In genomic region chr1:83810160-83810559, GRCh38 we compare ENCODE assay signal across 18 cellular contexts.
A peak's percentile ranks its signal among the peaks of the same experiment; 100 is the strongest.
DNase-seq lines count a peak whose midpoint lies in the region; ATAC-seq lines count a peak whose summit lies in the region.
"Had no signal": no experiment of that assay in that cellular context is flagged by ENCODE, and none has a peak within 500 bp of the region (broad histone marks: within the 10 kb centered on the region; RNA-seq: fewer than 3 reads in every experiment).

No MANE protein-coding gene starts in this region.

- no peak overlapping the region for H2BK15ac ChIP-seq in neuronal stem cell (ENCODE audit: low read length)

- H3K4me1 ChIP-seq in neuronal stem cell (ENCODE audit: control insufficient read depth in 2 of 2, insufficient read depth in 1 of 2, low read depth in 1 of 2, low read length in 2 of 2) = no peaks in the 10 kb centered on the region
- H3K4me1 ChIP-seq: A549, BLaER1 had no signal

- H3K4me2 ChIP-seq in neuronal stem cell (ENCODE audit: insufficient read depth, low read length, poor library complexity, severe bottlenecking) = no peak overlapping the region
- H3K4me2 ChIP-seq: A549, BLaER1 had no signal

- H2BK5ac ChIP-seq in neuronal stem cell (ENCODE audit: low read length) = no peak overlapping the region

- H3K9ac ChIP-seq in neuronal stem cell (ENCODE audit: low read depth, low read length, poor library complexity) = no peak overlapping the region
- H3K9ac ChIP-seq: BLaER1 had no signal

- no peak overlapping the region for H3K23ac ChIP-seq in neuronal stem cell (ENCODE audit: low read depth, low read length, poor library complexity)

- peak overlapping the region; percentile 25 for H2BK12ac ChIP-seq in neuronal stem cell (ENCODE audit: low read length)

- no peaks in the 10 kb centered on the region for H3K36me3 ChIP-seq in neuronal stem cell (replicated peaks in 1 of 2; ENCODE audit: control insufficient read depth in 2 of 2, insufficient read depth in 2 of 2, low read length in 2 of 2)
- H3K36me3 ChIP-seq: BLaER1 had no signal

- H3K14ac ChIP-seq in neuronal stem cell (ENCODE audit: low read length) = no peak overlapping the region

- DNase-seq in SKM-1 (lab: John Stamatoyannopoulos, UW; ENCODE audit: unreplicated experiment) = peak; percentile 6
- DNase-seq in SKM-1 treated with dmso at 0.1 percent for 144 hours (lab: John Stamatoyannopoulos, UW; ENCODE audit: unreplicated experiment) = no peak
- peak; percentile 28 for DNase-seq in NCI-H2107 (lab: John Stamatoyannopoulos, UW)
- peak; percentile 6 for DNase-seq in NCI-H69 (lab: John Stamatoyannopoulos, UW)
- no peak for DNase-seq in neuronal stem cell (ENCODE audit: low spot score)
- no peak for DNase-seq in NCI-H2171 treated with DMSO at 0.1 percent for 48 hours (lab: John Stamatoyannopoulos, UW)
- no peak for DNase-seq in retina
- DNase-seq: CD4-positive, alpha-beta memory T cell; DMS153; DMS79; GDM1; HCEC 1CT; HFFc6 had no signal

- no peak overlapping the region for H3K4ac ChIP-seq in neuronal stem cell (ENCODE audit: low read length)

- H3K27me3 ChIP-seq in neuronal stem cell (ENCODE audit: control insufficient read depth in 3 of 3, insufficient read depth in 3 of 3, low read depth in 1 of 3, low read length in 3 of 3) = no peaks in the 10 kb centered on the region
- H3K27me3 ChIP-seq: BLaER1 had no signal

- no peaks in the 10 kb centered on the region for H3K79me1 ChIP-seq in neuronal stem cell (ENCODE audit: low read depth, low read length)

- no peak overlapping the region for H3K18ac ChIP-seq in neuronal stem cell (ENCODE audit: low read length)

- H4K8ac ChIP-seq in neuronal stem cell (ENCODE audit: low read depth, low read length) = no peak overlapping the region

- H4K91ac ChIP-seq in neuronal stem cell (ENCODE audit: low read depth, low read length, poor library complexity) = no peak overlapping the region

- H3K27ac ChIP-seq in neuronal stem cell (replicated peaks; ENCODE audit: low read length) = no peak overlapping the region
- H3K27ac ChIP-seq: 22Rv1, A549, BLaER1 had no signal

- no peak overlapping the region for H3K4me3 ChIP-seq in neuronal stem cell (ENCODE audit: low read length in 2 of 2)
- H3K4me3 ChIP-seq: A549, BLaER1 had no signal

- ATAC-seq in GM19324 (IDR thresholded peaks at IDR 0.05; ENCODE audit: low FRiP score, unreplicated experiment) = no peak
- ATAC-seq: A549, HepG2 had no signal

- no CpG with 5 or more reads among the region's 3 CpGs for WGBS in neuronal stem cell (ENCODE audit: extremely low coverage in 2 of 2, insufficient read length in 2 of 2, insufficient replicate concordance in 1 of 2), 2 donors

- H2BK120ac ChIP-seq in neuronal stem cell (ENCODE audit: low read depth, low read length) = no peak overlapping the region

- no peaks in the 10 kb centered on the region for H3K9me3 ChIP-seq in neuronal stem cell (replicated peaks in 1 of 2; ENCODE audit: control insufficient read depth in 2 of 2, insufficient read depth in 1 of 2, low read depth in 1 of 2, low read length in 2 of 2)
- H3K9me3 ChIP-seq: A549, BLaER1 had no signal

- H2AK5ac ChIP-seq in neuronal stem cell (ENCODE audit: low read depth, low read length) = no peak overlapping the region

- peak overlapping the region; percentile 12 for H2AFZ ChIP-seq in neuronal stem cell (ENCODE audit: low read length)

Comparison
In these comparisons a context has a peak if more than half of its experiments do, and no peak if none do; other contexts are left out.
1. DNase-seq: peak in SKM-1 (single experiment), NCI-H2107 (single experiment) and NCI-H69 (single experiment); none in SKM-1 treated with dmso at 0.1 percent for 144 hours (single experiment), neuronal stem cell (single experiment), NCI-H2171 treated with DMSO at 0.1 percent for 48 hours (single experiment) and retina (single experiment).